In genomic region chr2:36355890-36356198, GRCh38 we compare ENCODE assay signal across 8 cellular contexts. TPM values are rescaled to one million over a fixed set of nuclear protein-coding genes. Genes with fewer than 3 reads are reported as not detected.
DNase-seq lines count a peak whose midpoint lies in the region; ATAC-seq and TF ChIP-seq lines count a peak whose summit lies in the region.

No MANE protein-coding gene starts in this region.

- peak overlapping the region; percentile 70; the same call in 1 of the 2 replicates for H3K14ac ChIP-seq in H9 (ENCODE audit: insufficient read depth, low read length)

- no peak overlapping the region for H2BK20ac ChIP-seq in H9 (ENCODE audit: low read depth, low read length, poor library complexity, severe bottlenecking)

- H3K4ac ChIP-seq in H9 (ENCODE audit: low read depth, low read length) = no peak overlapping the region

- H3K36me3 Mint-ChIP-seq in H9 (ENCODE audit: insufficient read depth in 1 of 3, low read depth in 3 of 3) (no peaks in the 10 kb centered on the region; a peak in 2 of 7 replicates), endothelial cell (ENCODE audit: low read depth, unreplicated experiment) (peaks cover 45% of the 10 kb centered on the region)
- H3K36me3 Mint-ChIP-seq in activated T-helper 17 cell treated with anti-CD3 and anti-CD28 coated beads, Interleukin-2, amount 50 U/mL, for 72 hours (ENCODE audit: low read depth) = peaks cover 13% of the 10 kb centered on the region

- no peak overlapping the region for H4K5ac ChIP-seq in H9 (ENCODE audit: insufficient read length, low read depth, low read length)

- H3K27ac ChIP-seq in H9 (ENCODE audit: insufficient read length, low read depth, low read length) (no peak overlapping the region), iPS-18a (ENCODE audit: low read length) (no peak overlapping the region), smooth muscle cell (ENCODE audit: low read depth) (no peak overlapping the region)

- H3K27me3 Mint-ChIP-seq in H9 (ENCODE audit: low read depth) = peaks cover 17% of the 10 kb centered on the region
- H3K27me3 Mint-ChIP-seq in activated T-helper 17 cell treated with anti-CD3 and anti-CD28 coated beads, Interleukin-2, amount 50 U/mL, for 72 hours = peaks cover 28% of the 10 kb centered on the region
- peaks cover 20% of the 10 kb centered on the region for H3K27me3 Mint-ChIP-seq in endothelial cell (ENCODE audit: unreplicated experiment)

- peaks cover 27% of the 10 kb centered on the region; the same call in 1 of the 2 replicates for H3K79me2 ChIP-seq in H9 (ENCODE audit: insufficient read depth, low read length)
- peaks cover 20% of the 10 kb centered on the region for H3K79me2 ChIP-seq in smooth muscle cell (ENCODE audit: low read depth)

- ATAC-seq in activated T-helper 17 cell treated with anti-CD3 and anti-CD28 coated beads, Interleukin-2, amount 50 U/mL, for 72 hours (replicated peaks) = no peak

- H3K79me1 ChIP-seq in H9 (ENCODE audit: insufficient read depth, low read depth, low read length, poor library complexity, severe bottlenecking) = no peaks in the 10 kb centered on the region

- H3K23ac ChIP-seq in H9 (ENCODE audit: insufficient read length, low read depth, low read length) = no peak overlapping the region

- H3T11ph ChIP-seq in H9 (ENCODE audit: low read length) = no peak overlapping the region

- H3K56ac ChIP-seq in H9 (ENCODE audit: insufficient read length, low read depth, low read length) = no peak overlapping the region

- no CpG with 5 or more reads among the region's 37 CpGs for WGBS in H9 (ENCODE audit: extremely low coverage, insufficient read length, low lambda C conversion rate)
- WGBS in smooth muscle cell (ENCODE audit: low lambda C conversion rate) = 2% methylated on average over 11 of the region's 37 CpGs

- H3F3A ChIP-seq in smooth muscle cell (ENCODE audit: low read depth) = peaks cover 16% of the 10 kb centered on the region

- no peak overlapping the region for H2AK5ac ChIP-seq in H9 (ENCODE audit: insufficient read length, low read length)

- H3K9me3 ChIP-seq in H9 (ENCODE audit: control insufficient read depth, low read depth, low read length) (no peaks in the 10 kb centered on the region), iPS-18a (ENCODE audit: control insufficient read depth, low read depth, low read length) (no peaks in the 10 kb centered on the region), smooth muscle cell (replicated peaks; ENCODE audit: low read depth) (no peaks in the 10 kb centered on the region)

- H3K9ac ChIP-seq in H9 (ENCODE audit: extremely low read depth, insufficient read length, low read length) = peak overlapping the region; percentile 23
- no peak overlapping the region for H3K9ac ChIP-seq in iPS-18a (ENCODE audit: low read length)
- H3K9ac ChIP-seq in smooth muscle cell (ENCODE audit: low read depth) = peak overlapping the region; percentile 40

- peaks cover 3% of the 10 kb centered on the region; the same call in 1 of the 2 replicates for H3K27me3 ChIP-seq in H9 (ENCODE audit: insufficient read depth, low read length)
- peaks cover 24% of the 10 kb centered on the region for H3K27me3 ChIP-seq in iPS-18a (ENCODE audit: control insufficient read depth, insufficient read depth, low read length)
- H3K27me3 ChIP-seq in smooth muscle cell (ENCODE audit: low read depth) = no peaks in the 10 kb centered on the region

- no peak for DNase-seq in H9
- DNase-seq in smooth muscle cell (lab: John Stamatoyannopoulos, UW; ENCODE audit: unreplicated experiment) = no peak
- DNase-seq in effector CD8-positive, alpha-beta T cell (lab: John Stamatoyannopoulos, UW) = no peak
- DNase-seq in NCI-H446 (lab: John Stamatoyannopoulos, UW) = no peak
- DNase-seq in endothelial cell (ENCODE audit: low spot score) = no peak
- DNase-seq in NCI-H2171 (lab: John Stamatoyannopoulos, UW) = no peak

- H3K4me2 ChIP-seq in H9 (ENCODE audit: insufficient read depth, insufficient read length, low read length) (no peak overlapping the region), smooth muscle cell (peak overlapping the region; percentile 84)

- no peak overlapping the region for H2AFZ ChIP-seq in H9 (ENCODE audit: low read length)
- H2AFZ ChIP-seq in smooth muscle cell (ENCODE audit: low read depth) = no peak overlapping the region

- H3K4me1 Mint-ChIP-seq in H9 (peaks cover 56 to 61% of the 10 kb centered on the region in 2 experiments), endothelial cell (ENCODE audit: unreplicated experiment) (peaks cover 63% of the 10 kb centered on the region)
- H3K4me1 Mint-ChIP-seq in activated T-helper 17 cell treated with anti-CD3 and anti-CD28 coated beads, Interleukin-2, amount 50 U/mL, for 72 hours = peaks cover 17% of the 10 kb centered on the region

- no peak overlapping the region for H4K91ac ChIP-seq in H9 (ENCODE audit: insufficient read length, low read depth, low read length)

- H2BK5ac ChIP-seq in H9 (ENCODE audit: insufficient read length, low read length) = no peak overlapping the region

- H3K4me3 Mint-ChIP-seq in H9 (peak overlapping the region; percentile 73 to 78), endothelial cell (ENCODE audit: unreplicated experiment) (no peak overlapping the region)
- peak overlapping the region; percentile 92 for H3K4me3 Mint-ChIP-seq in activated T-helper 17 cell treated with anti-CD3 and anti-CD28 coated beads, Interleukin-2, amount 50 U/mL, for 72 hours

- no peak overlapping the region for H3K18ac ChIP-seq in H9 (ENCODE audit: insufficient read length, low read depth, low read length)

- H3K4me3 ChIP-seq in iPS-18a (ENCODE audit: low read length) (peak overlapping the region; percentile 96), smooth muscle cell (peak overlapping the region; percentile 60)

- H2BK120ac ChIP-seq in H9 (ENCODE audit: low read depth, low read length, poor library complexity, severe bottlenecking) = no peak overlapping the region

- H3K4me1 ChIP-seq in H9 (ENCODE audit: insufficient read depth, low read length) = peaks cover 12% of the 10 kb centered on the region
- H3K4me1 ChIP-seq in iPS-18a (ENCODE audit: control insufficient read depth, low read depth, low read length) = peaks cover 38% of the 10 kb centered on the region
- peaks cover 20% of the 10 kb centered on the region for H3K4me1 ChIP-seq in smooth muscle cell (ENCODE audit: low read depth)

- H4K20me1 ChIP-seq in H9 (ENCODE audit: control insufficient read depth, insufficient read depth, insufficient read length) = no peaks in the 10 kb centered on the region
- H4K20me1 ChIP-seq in smooth muscle cell (ENCODE audit: low read depth) = no peaks in the 10 kb centered on the region

- H3K23me2 ChIP-seq in H9 (ENCODE audit: insufficient read length, low read depth, low read length, poor library complexity, severe bottlenecking) = peaks cover 17% of the 10 kb centered on the region

- no peak overlapping the region for H4K8ac ChIP-seq in H9 (replicated peaks; ENCODE audit: insufficient read length, low read depth, low read length)

- H3K9me3 Mint-ChIP-seq in H9 = peaks cover 0 to 2% of the 10 kb centered on the region in 2 experiments; a peak in 2 of 5 replicates
- H3K9me3 Mint-ChIP-seq in activated T-helper 17 cell treated with anti-CD3 and anti-CD28 coated beads, Interleukin-2, amount 50 U/mL, for 72 hours = no peaks in the 10 kb centered on the region
- H3K9me3 Mint-ChIP-seq in endothelial cell (ENCODE audit: unreplicated experiment) = no peaks in the 10 kb centered on the region

- H3K27ac Mint-ChIP-seq in H9 (no peak overlapping the region), endothelial cell (ENCODE audit: unreplicated experiment) (no peak overlapping the region)
- no peak overlapping the region for H3K27ac Mint-ChIP-seq in activated T-helper 17 cell treated with anti-CD3 and anti-CD28 coated beads, Interleukin-2, amount 50 U/mL, for 72 hours

- no peak overlapping the region for H2BK12ac ChIP-seq in H9 (ENCODE audit: insufficient read length, low read depth, low read length)

- H3K36me3 ChIP-seq in iPS-18a (ENCODE audit: control insufficient read depth, low read depth, low read length) (no peaks in the 10 kb centered on the region), smooth muscle cell (ENCODE audit: low read depth) (no peaks in the 10 kb centered on the region)

- H2BK15ac ChIP-seq in H9 (ENCODE audit: low read depth, low read length) = no peak overlapping the region

- TF ChIP-seq CTCF in H9 (conservative IDR thresholded peaks at IDR 0.05) (no peak), smooth muscle cell (IDR thresholded peaks at IDR 0.05; ENCODE audit: borderline replicate concordance, insufficient read depth, poor library complexity, severe bottlenecking) (no peak), endothelial cell (IDR thresholded peaks at IDR 0.05; ENCODE audit: unreplicated experiment) (no peak)

RNA-seq across cellular contexts. Expression of gene CRIM1, which starts 0.3 kb away (rescaled TPM):
- total RNA-seq in H9 (2021) (27.0 and 27.6 TPM in 2 replicates), smooth muscle cell (28.0 and 32.8 TPM in 2 replicates), endothelial cell (ENCODE audit: unreplicated experiment) (246 TPM)
- 10 to 100 TPM in 1 of 2 donors, 1 to 10 TPM in 1; 2.2 to 15.5 TPM for total RNA-seq in activated T-helper 17 cell treated with anti-CD3 and anti-CD28 coated beads, Interleukin-2, amount 50 U/mL, for 72 hours
- polyA plus RNA-seq in smooth muscle cell = 10.1 and 15.7 TPM in 2 replicates
